In the genomic region with DNA sequence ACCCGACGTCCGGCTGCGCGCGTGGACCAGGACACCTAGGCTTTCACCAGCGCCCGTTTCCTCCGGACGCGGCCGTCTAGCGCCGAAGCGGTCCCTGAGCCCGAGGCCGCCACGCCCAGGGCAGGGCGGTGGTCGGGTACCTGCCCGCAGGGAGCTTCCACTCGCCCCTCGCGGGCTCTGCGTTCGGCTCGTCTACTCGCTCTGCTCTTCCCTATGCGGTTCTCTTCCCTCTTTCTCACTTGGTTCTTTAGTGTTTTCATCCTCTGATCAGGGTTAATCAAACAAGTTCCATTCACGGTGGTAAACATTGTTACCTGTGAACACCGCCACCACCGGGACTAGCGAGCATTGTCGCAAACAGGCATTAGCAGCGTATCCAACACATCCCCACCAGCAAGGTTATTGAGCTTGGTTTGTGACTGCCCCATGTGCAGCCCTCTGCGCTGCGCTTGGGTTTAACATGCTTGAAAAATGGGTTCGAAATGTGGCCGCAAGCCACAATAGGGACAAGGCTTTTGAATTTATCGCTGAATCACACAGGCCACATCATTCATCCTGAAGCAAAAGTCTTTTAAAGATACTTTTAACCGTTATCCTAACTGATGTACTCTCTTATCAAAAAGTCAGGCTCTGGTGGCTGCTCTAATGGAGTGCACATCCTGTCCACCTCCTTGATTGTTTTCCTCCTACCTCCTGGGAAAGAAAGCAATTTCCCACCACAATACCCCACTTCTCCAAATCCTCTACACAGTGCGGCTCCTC, we compare ENCODE assay signal across 8 cellular contexts. TPM values are rescaled to one million over a fixed set of nuclear protein-coding genes. Genes with fewer than 3 reads are reported as not detected.
DNase-seq lines count a peak whose midpoint lies in the region; ATAC-seq lines count a peak whose summit lies in the region.

No MANE protein-coding gene starts in this region.

- H3K27me3 ChIP-seq in NT2/D1 (ENCODE audit: insufficient read depth, insufficient read length): peaks cover 19% of the 10 kb centered on the region
- no peaks in the 10 kb centered on the region for H3K27me3 ChIP-seq in right cardiac atrium (ENCODE audit: control insufficient read depth, insufficient read depth)
- H3K27me3 ChIP-seq in skeletal muscle satellite cell (ENCODE audit: control insufficient read depth, insufficient read depth, low read length): no peaks in the 10 kb centered on the region

- H3K4me1 Mint-ChIP-seq in activated naive CD4-positive, alpha-beta T cell treated with anti-CD3 and anti-CD28 coated beads, Interleukin-2, amount 50 U/mL, for 24 hours: peaks cover 38% of the 10 kb centered on the region

- H3K4me2 ChIP-seq in skeletal muscle satellite cell (ENCODE audit: low read length): peak overlapping the region; percentile 86

- H3K27me3 Mint-ChIP-seq in activated naive CD4-positive, alpha-beta T cell treated with anti-CD3 and anti-CD28 coated beads, Interleukin-2, amount 50 U/mL, for 24 hours: no peaks in the 10 kb centered on the region

- peak overlapping the region; percentile 14 for H3K27ac ChIP-seq in right cardiac atrium (ENCODE audit: low read length)

- H3K4me3 ChIP-seq in NT2/D1 (ENCODE audit: insufficient read length, low read depth) (peak overlapping the region; percentile 73), right cardiac atrium (ENCODE audit: low read length) (peak overlapping the region; percentile 81), skeletal muscle satellite cell (ENCODE audit: low read length) (peak overlapping the region; percentile 85)

- H3K4me1 ChIP-seq in NT2/D1 (ENCODE audit: insufficient read depth, insufficient read length) (no peaks in the 10 kb centered on the region), right cardiac atrium (ENCODE audit: control insufficient read depth, insufficient read depth, low read length) (no peaks in the 10 kb centered on the region), skeletal muscle satellite cell (ENCODE audit: control insufficient read depth, insufficient read depth, low read length) (peaks cover 16% of the 10 kb centered on the region)

- 24% methylated on average over 42 of the region's 42 CpGs for WGBS in right cardiac atrium

- intact Hi-C loops in right cardiac atrium (cut with DNase I): loop anchor here in 2 of 4 donors (10.0 kb wide), 2 partner anchors 137 to 147 kb away; no protein-coding TSS in a partner anchor

- H3K9me3 ChIP-seq in NT2/D1 (ENCODE audit: insufficient read depth, low read length) (peaks cover 6% of the 10 kb centered on the region; the same call in 1 of the 2 replicates), right cardiac atrium (ENCODE audit: control insufficient read depth, low read length) (no peaks in the 10 kb centered on the region), skeletal muscle satellite cell (replicated peaks; ENCODE audit: low read length) (no peaks in the 10 kb centered on the region)

- H3K4me3 Mint-ChIP-seq in activated naive CD4-positive, alpha-beta T cell treated with anti-CD3 and anti-CD28 coated beads, Interleukin-2, amount 50 U/mL, for 24 hours: peak overlapping the region; percentile 95

- peaks cover 2% of the 10 kb centered on the region for H3K36me3 Mint-ChIP-seq in activated naive CD4-positive, alpha-beta T cell treated with anti-CD3 and anti-CD28 coated beads, Interleukin-2, amount 50 U/mL, for 24 hours

- peak overlapping the region; percentile 99 for H3K27ac Mint-ChIP-seq in activated naive CD4-positive, alpha-beta T cell treated with anti-CD3 and anti-CD28 coated beads, Interleukin-2, amount 50 U/mL, for 24 hours

- H3K36me3 ChIP-seq in NT2/D1 (ENCODE audit: insufficient read depth, insufficient read length, low read length) (no peaks in the 10 kb centered on the region), skeletal muscle satellite cell (ENCODE audit: insufficient read depth, low read length) (no peaks in the 10 kb centered on the region)

- ATAC-seq in GM19397 (IDR thresholded peaks at IDR 0.05; ENCODE audit: unreplicated experiment) (peak; percentile 3), right cardiac atrium (peak in 1 of 2 donors; percentile 49)

- no peaks in the 10 kb centered on the region for H3K9me3 Mint-ChIP-seq in activated naive CD4-positive, alpha-beta T cell treated with anti-CD3 and anti-CD28 coated beads, Interleukin-2, amount 50 U/mL, for 24 hours

- DNase-seq in NT2/D1 (ENCODE audit: low read depth, low spot score) (no peak), right cardiac atrium (peak in 1 of 3 donors; percentile 44), NOMO-1 treated with DMSO at 0.1 percent for 48 hours (lab: John Stamatoyannopoulos, UW; ENCODE audit: unreplicated experiment) (no peak), epidermal melanocyte (ENCODE audit: insufficient read length, low spot score) (no peak), anterior cingulate cortex (lab: John Stamatoyannopoulos, UW) (no peak)

- no peak overlapping the region for H3K9ac ChIP-seq in NT2/D1 (ENCODE audit: insufficient read length, low read depth)
- peak overlapping the region; percentile 86 for H3K9ac ChIP-seq in skeletal muscle satellite cell (ENCODE audit: low read depth, low read length)

RNA-seq across cellular contexts. Expression of a gene that starts 0.8 kb away (rescaled TPM):
- total RNA-seq in right cardiac atrium: 10 to 100 TPM; 53.5 to 96.6 (median 72.1) TPM
- polyA plus RNA-seq in right cardiac atrium: 42.6 TPM
- total RNA-seq in skeletal muscle satellite cell (2012; rRNA removed): 70.7 and 71.6 TPM in 2 replicates
